Comparison of ENCODE assay signal across 36 cellular contexts in genomic region chr1:23431431-23431830, GRCh38.
"Had no signal": no experiment of that assay in that cellular context is flagged by ENCODE, and none has a peak within 500 bp of the region (broad histone marks: within the 10 kb centered on the region; RNA-seq: fewer than 3 reads in every experiment).

No MANE protein-coding gene starts in this region.

- DNase-seq: Karpas-422, Kasumi-1, MG63, MM.1S, MV-4-11, NCI-H1048, NCI-H1092, NCI-H1092 treated with DMSO at 0.1 percent for 48 hours, NCI-H1105, NCI-H1105 treated with DMSO at 0.1 percent for 48 hours, NCI-H1417, NCI-H1417 treated with DMSO at 0.1 percent for 48 hours, NCI-H1436, NCI-H1436 treated with DMSO at 0.1 percent for 48 hours, NCI-H146, NCI-H1694, NCI-H1694 treated with DMSO at 0.1 percent for 48 hours, NCI-H187, NCI-H187 treated with DMSO at 0.1 percent for 48 hours, NCI-H1930, NCI-H2029, NCI-H2029 treated with DMSO at 0.1 percent for 48 hours, NCI-H2081, NCI-H2081 treated with DMSO at 0.1 percent for 48 hours, NCI-H2107, NCI-H2171, NCI-H2171 treated with DMSO at 0.1 percent for 48 hours, NCI-H2227 treated with DMSO at 0.1 percent for 48 hours, NCI-H226, NCI-H345, NCI-H446, NCI-H446 treated with DMSO at 0.1 percent for 48 hours, NCI-H510A, NCI-H510A treated with DMSO at 0.1 percent for 48 hours, NCI-H524, NCI-H524 treated with DMSO at 0.1 percent for 48 hours had no signal

- H3K36me3 ChIP-seq: MG63 had no signal

- H3K9me3 ChIP-seq: MG63 had no signal

- H3K27me3 ChIP-seq: MG63 had no signal

- H3K4me3 ChIP-seq: MG63 had no signal
